Comparison of ENCODE assay signal across 8 cellular contexts in the genomic region with DNA sequence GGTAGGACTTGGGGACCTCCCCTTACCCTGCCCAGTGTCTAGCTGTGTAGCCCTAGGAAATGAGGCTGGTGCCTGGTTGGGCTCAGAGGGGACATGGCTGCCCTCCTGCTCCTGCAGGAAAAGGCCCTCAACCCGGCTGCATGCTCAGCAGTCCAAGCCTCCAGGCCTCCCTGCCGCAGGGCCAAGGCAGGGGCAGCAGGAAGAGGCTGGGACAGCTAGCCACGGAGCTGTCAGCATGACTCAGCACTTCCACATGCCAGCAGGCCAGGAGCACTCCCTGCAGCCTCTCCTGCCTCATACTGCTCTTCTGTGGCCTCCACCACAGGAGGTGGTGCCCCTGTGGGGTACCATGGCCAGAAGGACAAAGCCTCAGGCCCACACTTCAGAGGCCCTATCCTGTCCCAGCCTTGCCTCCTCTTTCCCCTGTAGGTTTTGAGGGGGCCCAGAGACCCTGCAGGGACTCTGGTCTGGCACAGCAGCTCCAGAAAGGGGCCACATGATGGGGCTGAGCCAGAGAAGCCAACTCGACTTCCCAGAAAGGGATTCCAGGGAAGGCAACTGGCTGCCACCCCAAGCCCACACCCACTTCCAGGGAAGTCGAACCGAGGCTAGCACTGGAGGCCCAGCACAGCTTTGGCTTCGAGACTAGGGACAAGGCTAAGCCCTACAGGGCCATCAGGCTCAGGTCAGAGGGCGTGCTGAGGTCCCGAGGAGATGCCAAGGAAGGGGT. TPM values are rescaled to one million over a fixed set of nuclear protein-coding genes. Genes with fewer than 3 reads are reported as not detected.
DNase-seq lines count a peak whose midpoint lies in the region; ATAC-seq and TF ChIP-seq lines count a peak whose summit lies in the region.

No MANE protein-coding gene starts in this region.

- POLR2A ChIA-PET in CD4-positive, alpha-beta memory T cell (lab: Charles Lee; ENCODE audit: partially characterized antibody) = no interaction called here

- H3K9me3 ChIP-seq in MM.1S (replicated peaks; ENCODE audit: insufficient read depth, low read length) (no peaks in the 10 kb centered on the region), skeletal muscle tissue (ENCODE audit: control insufficient read depth in 3 of 3, low read length in 3 of 3) (no peaks in the 10 kb centered on the region)
- H3K9me3 ChIP-seq in CD4-positive, alpha-beta memory T cell (ENCODE audit: control insufficient read depth in 1 of 2, low read length in 2 of 2) = no peaks in the 10 kb centered on the region

- H3K4me3 ChIP-seq in MM.1S (ENCODE audit: low read length) (no peak overlapping the region), astrocyte of the cerebellum (ENCODE audit: low read depth, low read length) (no peak overlapping the region), skeletal muscle tissue (ENCODE audit: low read length in 3 of 3) (no peak overlapping the region)
- no peak overlapping the region for H3K4me3 ChIP-seq in CD4-positive, alpha-beta memory T cell (ENCODE audit: low read length in 2 of 2)

- H3K79me2 ChIP-seq in MM.1S (ENCODE audit: low read length) = peaks cover 72% of the 10 kb centered on the region

- H3K36me3 ChIP-seq in MM.1S (replicated peaks; ENCODE audit: insufficient read depth, low read length) (peaks cover 12% of the 10 kb centered on the region), skeletal muscle tissue (ENCODE audit: control insufficient read depth in 3 of 3, insufficient read depth in 3 of 3, low read length in 3 of 3) (peaks cover 36 to 45% (median 42%) of the 10 kb centered on the region in 3 donors)
- peaks cover 73% of the 10 kb centered on the region for H3K36me3 ChIP-seq in CD4-positive, alpha-beta memory T cell (ENCODE audit: insufficient read depth, low read length)

- peaks cover 75 to 99% of the 10 kb centered on the region in 2 donors for H3K36me3 Mint-ChIP-seq in CD14-positive monocyte
- H3K36me3 Mint-ChIP-seq in CD4-positive, alpha-beta memory T cell = peaks cover 25 to 57% of the 10 kb centered on the region in 2 donors

- peaks cover 4% of the 10 kb centered on the region; the same call in 1 of the 2 replicates for H3F3A ChIP-seq in MM.1S (ENCODE audit: insufficient read depth, low read length)

- no peaks in the 10 kb centered on the region for H3K27me3 Mint-ChIP-seq in CD14-positive monocyte (ENCODE audit: low read depth in 3 of 3)
- no peaks in the 10 kb centered on the region for H3K27me3 Mint-ChIP-seq in CD4-positive, alpha-beta memory T cell

- H3K27me3 ChIP-seq in MM.1S (replicated peaks; ENCODE audit: insufficient read depth, low read length) (no peaks in the 10 kb centered on the region), skeletal muscle tissue (ENCODE audit: control insufficient read depth in 3 of 3, insufficient read depth in 3 of 3, low read length in 3 of 3) (no peaks in the 10 kb centered on the region)
- H3K27me3 ChIP-seq in CD4-positive, alpha-beta memory T cell (ENCODE audit: insufficient read depth, low read length) = no peaks in the 10 kb centered on the region

- H3K4me2 ChIP-seq in MM.1S (ENCODE audit: low read depth, low read length) = no peak overlapping the region

- H2AFZ ChIP-seq in MM.1S (ENCODE audit: low read length) = no peak overlapping the region

- H4K20me1 ChIP-seq in MM.1S (ENCODE audit: insufficient read depth, low read length) = peaks cover 2% of the 10 kb centered on the region; the same call in 1 of the 2 replicates

- H3K27ac ChIP-seq in MM.1S (ENCODE audit: low read length) = peak overlapping the region; percentile 23; the same call in 1 of the 2 replicates
- peak overlapping the region; percentile 25 for H3K27ac ChIP-seq in skeletal muscle tissue (ENCODE audit: low read depth, low read length)
- H3K27ac ChIP-seq in CD4-positive, alpha-beta memory T cell (ENCODE audit: low read depth, low read length) = no peak overlapping the region

- H3K4me1 ChIP-seq in MM.1S (ENCODE audit: low read length) (peaks cover 10% of the 10 kb centered on the region; the same call in 1 of the 2 replicates), skeletal muscle tissue (ENCODE audit: control insufficient read depth in 3 of 3, insufficient read depth in 3 of 3, low read length in 3 of 3) (peaks cover 17 to 27% (median 21%) of the 10 kb centered on the region in 3 donors)
- no peaks in the 10 kb centered on the region for H3K4me1 ChIP-seq in CD4-positive, alpha-beta memory T cell (ENCODE audit: insufficient read depth, low read length)

- peak overlapping the region in 1 of 2 donors; percentile 42 for H3K4me3 Mint-ChIP-seq in CD14-positive monocyte
- H3K4me3 Mint-ChIP-seq in CD4-positive, alpha-beta memory T cell = no peak overlapping the region

- H3K9me2 ChIP-seq in MM.1S (replicated peaks; ENCODE audit: insufficient read depth, low read length) = no peaks in the 10 kb centered on the region

- H3K4me1 Mint-ChIP-seq in CD14-positive monocyte = peaks cover 59% of the 10 kb centered on the region
- peaks cover 0 to 3% (median under 1%) of the 10 kb centered on the region in 4 donors for H3K4me1 Mint-ChIP-seq in CD4-positive, alpha-beta memory T cell

- ATAC-seq in GM21447 (IDR thresholded peaks at IDR 0.05; ENCODE audit: unreplicated experiment) = no peak
- no peak for ATAC-seq in HG03097 (IDR thresholded peaks at IDR 0.05; ENCODE audit: low FRiP score, unreplicated experiment)

- H3K9ac ChIP-seq in MM.1S (ENCODE audit: low read length) (no peak overlapping the region), skeletal muscle tissue (ENCODE audit: low read depth in 1 of 3, low read length in 3 of 3) (peak overlapping the region in 1 of 3 donors; percentile 16)

- TF ChIP-seq CTCF in CD14-positive monocyte (IDR thresholded peaks at IDR 0.05) (no peak), MM.1S (IDR thresholded peaks at IDR 0.05; ENCODE audit: low read length) (no peak), astrocyte of the cerebellum (IDR thresholded peaks at IDR 0.05; ENCODE audit: low read depth, low read length, missing control alignments) (no peak)

- H3K27ac Mint-ChIP-seq in CD14-positive monocyte = peak overlapping the region; percentile 76 to 90 (median 87)
- no peak overlapping the region for H3K27ac Mint-ChIP-seq in CD4-positive, alpha-beta memory T cell

- intact Hi-C loops in CD14-positive monocyte (cut with micrococcal nuclease) = loop anchor here in 1 of 2 donors (5.0 kb wide), 1 partner anchor 36 kb away; no protein-coding TSS in a partner anchor
- intact Hi-C loops in CD4-positive, alpha-beta memory T cell (cut with micrococcal nuclease) = no loop called here

- H3K9me3 Mint-ChIP-seq in CD14-positive monocyte = peaks cover 0 to 2% (median 0%) of the 10 kb centered on the region in 7 donors
- H3K9me3 Mint-ChIP-seq in CD4-positive, alpha-beta memory T cell = peaks cover 0 to 1% (median 0%) of the 10 kb centered on the region in 8 donors

- in situ Hi-C loops in astrocyte of the cerebellum (cut with HindIII; ENCODE audit: low sequenced_read_pairs) = no loop called here

- peak; percentile 69 for DNase-seq in CD14-positive monocyte (ENCODE audit: low spot score)
- peak; percentile 39 for DNase-seq in MM.1S
- DNase-seq in astrocyte of the cerebellum (ENCODE audit: low read depth) = peak; percentile 43
- DNase-seq in hepatic stellate cell (ENCODE audit: low spot score) = peak; percentile 95
- no peak for DNase-seq in CD4-positive, alpha-beta memory T cell

- CTCF ChIA-PET in CD4-positive, alpha-beta memory T cell (lab: Charles Lee; ENCODE audit: partially characterized antibody) = interaction anchor here (1.9 kb wide), 1 partner anchor 16 kb away, joined by 8 read pairs; no protein-coding TSS in a partner anchor

RNA-seq across cellular contexts. Expression of gene TKT, which starts 19.5 kb away (rescaled TPM):
- 100 to 1,000 TPM; 562 to 582 TPM for polyA plus RNA-seq in CD14-positive monocyte
- 67.8 TPM for total RNA-seq in skeletal muscle tissue
- total RNA-seq in CD4-positive, alpha-beta memory T cell = 10 to 100 TPM; 75.6 to 87.9 TPM
- polyA plus RNA-seq in CD4-positive, alpha-beta memory T cell = 10 to 100 TPM; 49.3 to 75.6 TPM

Comparison
In these comparisons a context has a peak if more than half of its experiments do, and no peak if none do; other contexts are left out.
1. DNase-seq: peak in CD14-positive monocyte (single experiment), MM.1S (single experiment), astrocyte of the cerebellum (single experiment) and hepatic stellate cell (single experiment); none in CD4-positive, alpha-beta memory T cell (0 of 5).
2. H3K27ac Mint-ChIP-seq: peak in CD14-positive monocyte (7 of 7); none in CD4-positive, alpha-beta memory T cell (0 of 7).